In the genomic region with DNA sequence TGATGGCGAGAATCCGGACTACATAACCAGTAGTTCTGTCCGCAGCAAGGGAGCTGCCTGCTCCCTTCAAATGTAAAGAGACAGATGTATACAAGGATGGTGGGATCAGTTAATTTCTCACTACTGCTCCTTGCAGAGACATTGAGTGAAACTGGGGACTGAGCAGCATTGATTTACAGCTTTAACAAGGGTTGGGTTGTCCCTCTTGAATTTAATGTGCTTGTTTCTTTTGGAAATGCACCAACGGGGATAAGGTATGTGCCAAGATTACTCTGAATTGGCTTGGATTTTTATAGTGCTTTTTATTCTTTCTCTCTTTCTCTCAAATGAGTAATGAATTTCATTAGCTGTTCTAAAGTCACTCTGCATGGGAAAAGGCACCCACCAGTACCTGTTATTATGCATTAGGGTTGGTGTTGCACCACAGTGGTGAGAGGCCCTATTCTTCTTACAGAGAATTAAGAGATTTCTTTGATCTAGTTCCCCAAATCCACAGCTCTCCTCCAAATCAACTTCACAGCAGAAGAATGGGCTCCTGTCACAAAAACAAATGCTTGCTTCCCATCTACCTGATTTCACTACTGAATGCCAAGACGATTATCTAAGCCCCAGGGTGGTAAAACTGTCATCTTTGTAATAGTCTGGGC, we compare ENCODE assay signal across 12 cellular contexts.
DNase-seq lines count a peak whose midpoint lies in the region; ATAC-seq and TF ChIP-seq lines count a peak whose summit lies in the region.
"Had no signal": no experiment of that assay in that cellular context is flagged by ENCODE, and none has a peak within 500 bp of the region (broad histone marks: within the 10 kb centered on the region; RNA-seq: fewer than 3 reads in every experiment).

No MANE protein-coding gene starts in this region.

- intact Hi-C loops in posterior cingulate gyrus (cut with DNase I), result no loop called here

- no peak for TF ChIP-seq CTCF in GM10266 (IDR thresholded peaks at IDR 0.05; ENCODE audit: control insufficient read depth, insufficient read depth, low read depth, missing control alignments)

- no peak for DNase-seq in activated T-cell treated with anti-CD3 and anti-CD28 coated beads, Interleukin-2, amount 50 U/mL, for 24 hours
- no peak for DNase-seq in activated T-cell treated with anti-CD3 and anti-CD28 coated beads for 4 hours
- DNase-seq in T-helper 17 cell, result no peak
- DNase-seq in fibroblast of gingiva (ENCODE audit: low read depth), result peak; percentile 48
- DNase-seq in mesenteric fat pad (ENCODE audit: low spot score), result no peak
- DNase-seq in posterior cingulate gyrus, result no peak
- DNase-seq in GM10266 (ENCODE audit: extremely low spot score), result no peak
- DNase-seq: effector CD4-positive, alpha-beta T cell; hippocampal formation; NCI-H1930; PC-9 had no signal

- peaks cover 44% of the 10 kb centered on the region for H3K4me1 ChIP-seq in skeletal muscle satellite cell (ENCODE audit: control insufficient read depth, insufficient read depth, low read length)

- no peaks in the 10 kb centered on the region for H3K27me3 ChIP-seq in skeletal muscle satellite cell (ENCODE audit: control insufficient read depth, insufficient read depth, low read length)

- H3K9me3 ChIP-seq in T-helper 17 cell (ENCODE audit: control insufficient read depth, low read length, poor library complexity, severe bottlenecking), result no peaks in the 10 kb centered on the region
- no peaks in the 10 kb centered on the region for H3K9me3 ChIP-seq in skeletal muscle satellite cell (replicated peaks; ENCODE audit: low read length)

- H3K4me3 ChIP-seq in skeletal muscle satellite cell (ENCODE audit: low read length), result no peak overlapping the region
- H3K4me3 ChIP-seq: PC-9 had no signal

- peak overlapping the region; percentile 100 for H3K27ac Mint-ChIP-seq in activated T-cell treated with anti-CD3 and anti-CD28 coated beads, Interleukin-2, amount 50 U/mL, for 24 hours
- H3K27ac Mint-ChIP-seq in T-helper 17 cell, result peak overlapping the region; percentile 16

- no peak overlapping the region for H3K4me3 Mint-ChIP-seq in activated T-cell treated with anti-CD3 and anti-CD28 coated beads, Interleukin-2, amount 50 U/mL, for 24 hours
- no peak overlapping the region for H3K4me3 Mint-ChIP-seq in T-helper 17 cell

- peak overlapping the region; percentile 26 for H3K4me2 ChIP-seq in skeletal muscle satellite cell (ENCODE audit: low read length)
- H3K4me2 ChIP-seq: PC-9 had no signal

- no peaks in the 10 kb centered on the region for H3K9me3 Mint-ChIP-seq in activated T-cell treated with anti-CD3 and anti-CD28 coated beads, Interleukin-2, amount 50 U/mL, for 24 hours

- H3K4me1 Mint-ChIP-seq in activated T-cell treated with anti-CD3 and anti-CD28 coated beads, Interleukin-2, amount 50 U/mL, for 24 hours (ENCODE audit: low read depth), result peaks cover 93% of the 10 kb centered on the region
- peaks cover 60% of the 10 kb centered on the region for H3K4me1 Mint-ChIP-seq in T-helper 17 cell

- H3K27me3 Mint-ChIP-seq in activated T-cell treated with anti-CD3 and anti-CD28 coated beads, Interleukin-2, amount 50 U/mL, for 24 hours, result no peaks in the 10 kb centered on the region
- H3K27me3 Mint-ChIP-seq in T-helper 17 cell, result no peaks in the 10 kb centered on the region

- peaks cover 15% of the 10 kb centered on the region for H3K36me3 ChIP-seq in skeletal muscle satellite cell (ENCODE audit: insufficient read depth, low read length)

- peaks cover 68% of the 10 kb centered on the region for H3K36me3 Mint-ChIP-seq in activated T-cell treated with anti-CD3 and anti-CD28 coated beads, Interleukin-2, amount 50 U/mL, for 24 hours (ENCODE audit: low read depth)
- no peaks in the 10 kb centered on the region for H3K36me3 Mint-ChIP-seq in T-helper 17 cell (ENCODE audit: low read depth)

- no peak overlapping the region for H3K9ac ChIP-seq in skeletal muscle satellite cell (ENCODE audit: low read depth, low read length)

- ATAC-seq in T-helper 17 cell, result no peak
